Comparison of ENCODE assay signal across 22 cellular contexts in genomic region chr15:37245358-37245757, GRCh38.
"Had no signal": no experiment of that assay in that cellular context is flagged by ENCODE, and none has a peak within 500 bp of the region (broad histone marks: within the 10 kb centered on the region; RNA-seq: fewer than 3 reads in every experiment).

No MANE protein-coding gene starts in this region.

- H3K36me3 Mint-ChIP-seq: naive B cell, natural killer cell had no signal

- H3K27me3 Mint-ChIP-seq: naive B cell; stimulated activated naive CD8-positive, alpha-beta T cell treated with anti-CD3 and anti-CD28 coated beads, Interleukin-15, Interleukin-2, amounts not matched to agents 100 ng/mL and 50 ng/mL, for 24 hours had no signal

- H3K27me3 ChIP-seq: hepatocyte, ovary, suprapubic skin, tibial artery, upper lobe of right lung had no signal

- H3K4me1 Mint-ChIP-seq: naive B cell, natural killer cell had no signal

- H3K9me3 Mint-ChIP-seq: stimulated activated naive CD8-positive, alpha-beta T cell treated with anti-CD3 and anti-CD28 coated beads, Interleukin-15, Interleukin-2, amounts not matched to agents 100 ng/mL and 50 ng/mL, for 24 hours had no signal

- H3K27ac Mint-ChIP-seq: naive B cell; natural killer cell; stimulated activated naive CD8-positive, alpha-beta T cell treated with anti-CD3 and anti-CD28 coated beads, Interleukin-15, Interleukin-2, amounts not matched to agents 100 ng/mL and 50 ng/mL, for 24 hours had no signal

- H3K79me2 ChIP-seq: hepatocyte had no signal

- H3K4me1 ChIP-seq: left ventricle myocardium inferior, prostate gland, suprapubic skin, tibial artery, upper lobe of right lung had no signal

- H3K36me3 ChIP-seq: left ventricle myocardium inferior, ovary, prostate gland, suprapubic skin, thoracic aorta, tibial artery, upper lobe of right lung had no signal

- ATAC-seq: natural killer cell, right cardiac atrium, sciatic nerve, upper lobe of right lung had no signal

- DNase-seq: islet precursor cell; left ventricle myocardium inferior; naive B cell; natural killer cell; ovary; retina; right cardiac atrium; stimulated activated CD4-positive, alpha-beta T cell treated with anti-CD3 and anti-CD28 coated beads, Interleukin-12 subunit alpha, Interleukin-12 subunit beta, amount 100 ng/mL, for 4 hours; stimulated activated CD4-positive, alpha-beta T cell treated with anti-CD3 and anti-CD28 coated beads, Interleukin-15, amount 100 ng/mL, for 24 hours; stimulated activated CD4-positive, alpha-beta T cell treated with anti-CD3 and anti-CD28 coated beads, Interleukin-2, amount 100 ng/mL, for 24 hours; stimulated activated CD4-positive, alpha-beta T cell treated with anti-CD3 and anti-CD28 coated beads, Interleukin-4, amount 100 ng/mL, for 1 hour; stimulated activated naive CD4-positive, alpha-beta T cell; tibial artery; upper lobe of right lung had no signal

- H3K27ac ChIP-seq: hepatocyte, left ventricle myocardium inferior, ovary, prostate gland, skin epidermis, suprapubic skin, thoracic aorta, tibial artery, upper lobe of right lung had no signal

- H3K4me3 Mint-ChIP-seq: naive B cell; natural killer cell; stimulated activated naive CD8-positive, alpha-beta T cell treated with anti-CD3 and anti-CD28 coated beads, Interleukin-15, Interleukin-2, amounts not matched to agents 100 ng/mL and 50 ng/mL, for 24 hours had no signal

- H3K4me3 ChIP-seq: hepatocyte, left ventricle myocardium inferior, lung, ovary, prostate gland, skin epidermis, suprapubic skin, thoracic aorta, tibial artery, upper lobe of right lung had no signal

- H3K4me2 ChIP-seq: hepatocyte had no signal
